In the genomic region with DNA sequence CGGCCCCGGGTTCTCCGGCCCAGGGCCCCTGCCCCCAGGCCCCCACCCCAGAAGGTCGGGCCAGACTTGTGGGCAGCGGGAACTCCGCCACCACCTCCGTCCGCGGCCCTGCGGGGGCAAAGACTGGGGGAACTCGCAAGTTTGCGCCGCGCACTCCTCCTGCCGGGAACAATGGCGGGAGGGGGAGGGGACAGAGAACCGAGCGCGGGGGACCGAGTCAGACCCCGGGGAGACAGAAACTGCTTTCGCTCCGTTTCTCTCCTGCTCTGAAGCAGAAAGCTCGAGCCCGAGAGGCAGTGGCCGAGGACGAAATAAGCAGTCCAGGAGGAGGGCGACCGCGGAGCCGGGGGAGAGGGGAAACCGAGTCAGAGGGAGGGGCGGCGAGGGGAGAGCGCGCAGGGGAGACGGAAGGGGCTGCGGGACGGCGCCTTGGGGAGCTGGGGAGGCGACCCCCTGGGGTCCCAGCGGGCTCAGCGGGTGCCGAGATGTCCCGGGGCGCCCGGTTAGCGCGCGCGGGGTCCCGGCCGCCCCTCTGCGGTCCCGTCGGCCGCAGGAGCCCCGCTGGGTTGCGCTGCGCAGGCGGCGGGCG, we compare ENCODE assay signal across 8 cellular contexts. TPM values are rescaled to one million over a fixed set of nuclear protein-coding genes. Genes with fewer than 3 reads are reported as not detected.
A peak's percentile ranks its signal among the peaks of the same experiment; 100 is the strongest.
DNase-seq lines count a peak whose midpoint lies in the region; ATAC-seq and TF ChIP-seq lines count a peak whose summit lies in the region.

No MANE protein-coding gene starts in this region.

- H3K36me3 ChIP-seq in smooth muscle cell (ENCODE audit: low read depth): no peaks in the 10 kb centered on the region

- 2% methylated on average over 30 of the region's 63 CpGs for WGBS in smooth muscle cell (ENCODE audit: low lambda C conversion rate)

- H4K20me1 ChIP-seq in smooth muscle cell (ENCODE audit: low read depth): peaks cover 42% of the 10 kb centered on the region

- H3K4me3 Mint-ChIP-seq in activated naive CD4-positive, alpha-beta T cell treated with anti-CD3 and anti-CD28 coated beads, Interleukin-2, amount 50 U/mL, for 24 hours: peak overlapping the region; percentile 79

- TF ChIP-seq CTCF in LNCaP clone FGC (IDR thresholded peaks at IDR 0.05; ENCODE audit: control insufficient read depth, extremely low read depth, insufficient read depth): no peak
- TF ChIP-seq CTCF in smooth muscle cell (IDR thresholded peaks at IDR 0.05; ENCODE audit: borderline replicate concordance, insufficient read depth, poor library complexity, severe bottlenecking): no peak

- no peaks in the 10 kb centered on the region for H3K79me2 ChIP-seq in smooth muscle cell (ENCODE audit: low read depth)

- H3K27ac ChIP-seq in smooth muscle cell (ENCODE audit: low read depth): no peak overlapping the region

- H3K9ac ChIP-seq in smooth muscle cell (ENCODE audit: low read depth): peak overlapping the region; percentile 62

- peaks cover 21% of the 10 kb centered on the region for H3F3A ChIP-seq in smooth muscle cell (ENCODE audit: low read depth)

- no peaks in the 10 kb centered on the region for H3K27me3 Mint-ChIP-seq in activated naive CD4-positive, alpha-beta T cell treated with anti-CD3 and anti-CD28 coated beads, Interleukin-2, amount 50 U/mL, for 24 hours

- H3K27me3 ChIP-seq in smooth muscle cell (ENCODE audit: low read depth): no peaks in the 10 kb centered on the region

- H3K9me3 Mint-ChIP-seq in activated naive CD4-positive, alpha-beta T cell treated with anti-CD3 and anti-CD28 coated beads, Interleukin-2, amount 50 U/mL, for 24 hours: no peaks in the 10 kb centered on the region

- H2AFZ ChIP-seq in smooth muscle cell (ENCODE audit: low read depth): peak overlapping the region; percentile 91

- no peaks in the 10 kb centered on the region for H3K36me3 Mint-ChIP-seq in activated naive CD4-positive, alpha-beta T cell treated with anti-CD3 and anti-CD28 coated beads, Interleukin-2, amount 50 U/mL, for 24 hours

- no peak for ATAC-seq in HG02840 (IDR thresholded peaks at IDR 0.05; ENCODE audit: low FRiP score, unreplicated experiment)

- peaks cover 9% of the 10 kb centered on the region for H3K4me1 Mint-ChIP-seq in activated naive CD4-positive, alpha-beta T cell treated with anti-CD3 and anti-CD28 coated beads, Interleukin-2, amount 50 U/mL, for 24 hours

- peaks cover 13% of the 10 kb centered on the region for H3K4me1 ChIP-seq in smooth muscle cell (ENCODE audit: low read depth)

- H3K27ac Mint-ChIP-seq in activated naive CD4-positive, alpha-beta T cell treated with anti-CD3 and anti-CD28 coated beads, Interleukin-2, amount 50 U/mL, for 24 hours: no peak overlapping the region

- H3K4me3 ChIP-seq in LNCaP clone FGC (ENCODE audit: low read depth, low read length) (peak overlapping the region; percentile 81), iPS-11a (ENCODE audit: low read depth, low read length) (peak overlapping the region; percentile 76), smooth muscle cell (peak overlapping the region; percentile 94)

- no peaks in the 10 kb centered on the region for H3K9me3 ChIP-seq in smooth muscle cell (replicated peaks; ENCODE audit: low read depth)

- peak overlapping the region; percentile 99 for H3K4me2 ChIP-seq in smooth muscle cell

- peak; percentile 53 for DNase-seq in AG08396 (ENCODE audit: low spot score)
- DNase-seq in LNCaP clone FGC (ENCODE audit: low read depth): no peak
- peak; percentile 28 for DNase-seq in smooth muscle cell (lab: John Stamatoyannopoulos, UW; ENCODE audit: unreplicated experiment)
- no peak for DNase-seq in HUDEP-2 (lab: John Stamatoyannopoulos, UW; ENCODE audit: unreplicated experiment in 76 of 76)
- no peak for DNase-seq in GOT3 (lab: John Stamatoyannopoulos, UW)

RNA-seq across cellular contexts. Expression of a gene that starts 0.6 kb away (rescaled TPM):
- total RNA-seq in smooth muscle cell: 14.2 and 22.0 TPM in 2 replicates
- 53.9 and 61.2 TPM in 2 replicates for polyA plus RNA-seq in smooth muscle cell

Comparison
In these comparisons a context has a peak if more than half of its experiments do, and no peak if none do; other contexts are left out.
1. DNase-seq: peak in AG08396 (single experiment) and smooth muscle cell (single experiment); none in LNCaP clone FGC (single experiment), HUDEP-2 (0 of 76) and GOT3 (single experiment).
2. Peak in every context shown above with its lines, with median percentiles within 50 percentile points of each other: H3K4me3 ChIP-seq.